In genomic region chr4:94530073-94530472, GRCh38 we compare ENCODE assay signal across 17 cellular contexts.
A peak's percentile ranks its signal among the peaks of the same experiment; 100 is the strongest.
DNase-seq lines count a peak whose midpoint lies in the region; ATAC-seq and TF ChIP-seq lines count a peak whose summit lies in the region.
"Had no signal": no experiment of that assay in that cellular context is flagged by ENCODE, and none has a peak within 500 bp of the region (broad histone marks: within the 10 kb centered on the region; RNA-seq: fewer than 3 reads in every experiment).

No MANE protein-coding gene starts in this region.

- H3K27me3 ChIP-seq in cardiac muscle cell (no peaks in the 10 kb centered on the region), brain microvascular endothelial cell (replicated peaks) (no peaks in the 10 kb centered on the region), skeletal muscle tissue (ENCODE audit: control insufficient read depth in 3 of 3, insufficient read depth in 3 of 3, low read length in 3 of 3) (no peaks in the 10 kb centered on the region)
- H3K27me3 ChIP-seq: BLaER1 treated with 17β-estradiol and CSF1 and Interleukin-3, amounts not matched to agents 10 nM and 100 nM had no signal

- H3K4me3 Mint-ChIP-seq in mesothelial cell of epicardium: no peak overlapping the region
- H3K4me3 Mint-ChIP-seq in immature natural killer cell: no peak overlapping the region
- H3K4me3 Mint-ChIP-seq: CD8-positive, alpha-beta memory T cell; H9 had no signal

- H3K27ac ChIP-seq in cardiac muscle cell (peak overlapping the region; percentile 77), brain microvascular endothelial cell (peak overlapping the region; percentile 53), skeletal muscle tissue (ENCODE audit: low read depth, low read length) (peak overlapping the region; percentile 19)
- H3K27ac ChIP-seq: BLaER1 treated with 17β-estradiol and CSF1 and Interleukin-3, amounts not matched to agents 10 nM and 100 nM; RWPE1 had no signal

- no peak for ATAC-seq in Right ventricle myocardium inferior
- ATAC-seq: PC-3 had no signal

- H3K9me3 ChIP-seq in cardiac muscle cell (ENCODE audit: low read depth): no peaks in the 10 kb centered on the region
- H3K9me3 ChIP-seq in skeletal muscle tissue (ENCODE audit: control insufficient read depth in 3 of 3, low read length in 3 of 3): no peaks in the 10 kb centered on the region
- H3K9me3 ChIP-seq: BLaER1 treated with 17β-estradiol and CSF1 and Interleukin-3, amounts not matched to agents 10 nM and 100 nM had no signal

- peaks cover 66% of the 10 kb centered on the region for H3K4me1 ChIP-seq in cardiac muscle cell (ENCODE audit: low read depth)
- H3K4me1 ChIP-seq in skeletal muscle tissue (ENCODE audit: control insufficient read depth in 3 of 3, insufficient read depth in 3 of 3, low read length in 3 of 3): peaks cover 54 to 59% (median 56%) of the 10 kb centered on the region in 3 donors

- H3K4me1 Mint-ChIP-seq in mesothelial cell of epicardium: peaks cover 30% of the 10 kb centered on the region
- peaks cover 2 to 9% of the 10 kb centered on the region in 2 donors for H3K4me1 Mint-ChIP-seq in immature natural killer cell

- H3K9me3 Mint-ChIP-seq in mesothelial cell of epicardium (no peaks in the 10 kb centered on the region), immature natural killer cell (no peaks in the 10 kb centered on the region)
- H3K9me3 Mint-ChIP-seq: CD8-positive, alpha-beta memory T cell; H9 had no signal

- no peaks in the 10 kb centered on the region for H3K36me3 Mint-ChIP-seq in mesothelial cell of epicardium
- H3K36me3 Mint-ChIP-seq in immature natural killer cell: peaks cover 0 to 7% (median 0%) of the 10 kb centered on the region in 3 donors

- H3K36me3 ChIP-seq in cardiac muscle cell (peaks cover 12% of the 10 kb centered on the region), brain microvascular endothelial cell (replicated peaks) (peaks cover 9% of the 10 kb centered on the region), skeletal muscle tissue (ENCODE audit: control insufficient read depth in 3 of 3, insufficient read depth in 3 of 3, low read length in 3 of 3) (peaks cover 0 to 7% (median 2%) of the 10 kb centered on the region in 3 donors)

- intact Hi-C loops in Right ventricle myocardium inferior (cut with DNase I): no loop called here

- TF ChIP-seq CTCF in cardiac muscle cell (IDR thresholded peaks at IDR 0.05; ENCODE audit: low read depth, low read length) (no peak), brain microvascular endothelial cell (IDR thresholded peaks at IDR 0.05; ENCODE audit: low read depth, low read length, missing control alignments) (no peak), mesothelial cell of epicardium (IDR thresholded peaks at IDR 0.05; ENCODE audit: unreplicated experiment) (no peak)

- no peak overlapping the region for H3K4me3 ChIP-seq in cardiac muscle cell
- no peak overlapping the region for H3K4me3 ChIP-seq in brain microvascular endothelial cell (ENCODE audit: low read depth, low read length)
- no peak overlapping the region for H3K4me3 ChIP-seq in skeletal muscle tissue (ENCODE audit: low read length in 3 of 3)
- H3K4me3 ChIP-seq: BLaER1 treated with 17β-estradiol and CSF1 and Interleukin-3, amounts not matched to agents 10 nM and 100 nM had no signal

- in situ Hi-C loops in brain microvascular endothelial cell (cut with HindIII; ENCODE audit: low pct_ligation_motif_present, low sequenced_read_pairs): no loop called here

- H3K27me3 Mint-ChIP-seq in mesothelial cell of epicardium (ENCODE audit: low read depth) (no peaks in the 10 kb centered on the region), immature natural killer cell (ENCODE audit: low read depth in 3 of 3) (no peaks in the 10 kb centered on the region)
- H3K27me3 Mint-ChIP-seq: CD8-positive, alpha-beta memory T cell had no signal

- DNase-seq in cardiac muscle cell (ENCODE audit: low read depth in 1 of 2, low spot score in 1 of 2) (no peak), Right ventricle myocardium inferior (ENCODE audit: missing footprints) (no peak), brain microvascular endothelial cell (no peak), mesothelial cell of epicardium (ENCODE audit: low spot score in 2 of 2, unreplicated experiment in 2 of 2) (no peak), DMS79 (lab: John Stamatoyannopoulos, UW) (no peak), hippocampal formation (lab: John Stamatoyannopoulos, UW) (no peak), immature natural killer cell (no peak)
- DNase-seq: CD8-positive, alpha-beta memory T cell; DND-41; H9; NCI-H1417 treated with DMSO at 0.1 percent for 48 hours; NCI-H2029; NCI-H2171 treated with DMSO at 0.1 percent for 48 hours; PC-3 had no signal

- peak overlapping the region; percentile 27 for H3K27ac Mint-ChIP-seq in mesothelial cell of epicardium
- no peak overlapping the region for H3K27ac Mint-ChIP-seq in immature natural killer cell

- H3K9ac ChIP-seq in skeletal muscle tissue (ENCODE audit: low read depth in 1 of 3, low read length in 3 of 3): no peak overlapping the region
- H3K9ac ChIP-seq: BLaER1 treated with 17β-estradiol and CSF1 and Interleukin-3, amounts not matched to agents 10 nM and 100 nM had no signal

Comparison
In these comparisons a context has a peak if more than half of its experiments do, and no peak if none do; other contexts are left out.
1. H3K27ac ChIP-seq: peak in every context shown above with its lines; median percentile 77 in cardiac muscle cell; 53 in brain microvascular endothelial cell; 19 in skeletal muscle tissue.